ENCODE assay signal across 20 cellular contexts in genomic region chr12:3597526-3598210, GRCh38.
A peak's percentile ranks its signal among the peaks of the same experiment; 100 is the strongest.
DNase-seq lines count a peak whose midpoint lies in the region; ATAC-seq and TF ChIP-seq lines count a peak whose summit lies in the region.
"Had no signal": no experiment of that assay in that cellular context is flagged by ENCODE, and none has a peak within 500 bp of the region (broad histone marks: within the 10 kb centered on the region; RNA-seq: fewer than 3 reads in every experiment).

No MANE protein-coding gene starts in this region.

- no peak overlapping the region for H3K9ac ChIP-seq in colonic mucosa (ENCODE audit: low read depth in 2 of 2, low read length in 2 of 2)
- H3K9ac ChIP-seq: BLaER1 treated with 17β-estradiol and CSF1 and Interleukin-3, amounts not matched to agents 10 nM and 100 nM had no signal

- H3K4me3 ChIP-seq in sigmoid colon (no peak overlapping the region), upper lobe of right lung (no peak overlapping the region), colonic mucosa (no peak overlapping the region)
- H3K4me3 ChIP-seq: BLaER1 treated with 17β-estradiol and CSF1 and Interleukin-3, amounts not matched to agents 10 nM and 100 nM had no signal

- no peaks in the 10 kb centered on the region for H3K4me1 Mint-ChIP-seq in natural killer cell treated with Interleukin-12 subunit alpha and Interleukin-12 subunit beta and Interleukin-15 and Interleukin-18, amount 100 ng/mL, for 72 hours (ENCODE audit: low read depth in 2 of 2)
- H3K4me1 Mint-ChIP-seq in natural killer cell, result no peaks in the 10 kb centered on the region
- H3K4me1 Mint-ChIP-seq in stimulated activated effector memory CD8-positive, alpha-beta T cell treated with anti-CD3 and anti-CD28 coated beads, Interleukin-12 subunit alpha, Interleukin-12 subunit beta, amount 100 ng/mL, for 72 hours, result no peaks in the 10 kb centered on the region
- H3K4me1 Mint-ChIP-seq: B cell; CD4-positive, CD25-positive, alpha-beta regulatory T cell; IgD-negative memory B cell had no signal

- H3K27ac ChIP-seq in sigmoid colon (no peak overlapping the region), upper lobe of right lung (no peak overlapping the region), colonic mucosa (no peak overlapping the region)
- H3K27ac ChIP-seq: BLaER1 treated with 17β-estradiol and CSF1 and Interleukin-3, amounts not matched to agents 10 nM and 100 nM had no signal

- no peak for ATAC-seq in natural killer cell treated with Interleukin-12 subunit alpha and Interleukin-12 subunit beta and Interleukin-15 and Interleukin-18, amount 100 ng/mL, for 72 hours
- ATAC-seq in natural killer cell (no peak), upper lobe of right lung (no peak), GM21390 (IDR thresholded peaks at IDR 0.05; ENCODE audit: unreplicated experiment) (no peak)
- no peak for ATAC-seq in stimulated activated effector memory CD8-positive, alpha-beta T cell treated with anti-CD3 and anti-CD28 coated beads, Interleukin-12 subunit alpha, Interleukin-12 subunit beta, amount 100 ng/mL, for 72 hours
- ATAC-seq: HCT116, HepG2 had no signal

- DNase-seq in natural killer cell treated with Interleukin-12 subunit alpha and Interleukin-12 subunit beta and Interleukin-15 and Interleukin-18, amount 100 ng/mL, for 72 hours (ENCODE audit: low spot score), result peak; percentile 53
- no peak for DNase-seq in natural killer cell
- peak; percentile 72 for DNase-seq in mesenteric fat pad (ENCODE audit: low spot score)
- peak; percentile 21 for DNase-seq in sigmoid colon
- peak; percentile 36 for DNase-seq in upper lobe of right lung
- no peak for DNase-seq in stimulated activated effector memory CD8-positive, alpha-beta T cell treated with anti-CD3 and anti-CD28 coated beads, Interleukin-12 subunit alpha, Interleukin-12 subunit beta, amount 100 ng/mL, for 72 hours (ENCODE audit: low spot score in 2 of 2)
- no peak for DNase-seq in colonic mucosa
- DNase-seq: Caco-2; CD4-positive, CD25-positive, alpha-beta regulatory T cell; DMS79 treated with DMSO at 0.1 percent for 48 hours; GF-D8; GOT3; H7; HFFc6 had no signal

- peaks cover 0 to 8% of the 10 kb centered on the region in 2 donors for H3K27me3 Mint-ChIP-seq in natural killer cell treated with Interleukin-12 subunit alpha and Interleukin-12 subunit beta and Interleukin-15 and Interleukin-18, amount 100 ng/mL, for 72 hours
- peaks cover 15 to 17% of the 10 kb centered on the region in 2 donors for H3K27me3 Mint-ChIP-seq in natural killer cell (ENCODE audit: low read depth in 2 of 2)
- H3K27me3 Mint-ChIP-seq: IgD-negative memory B cell had no signal

- peaks cover 0 to 3% (median 0%) of the 10 kb centered on the region in 3 donors for H3K27me3 ChIP-seq in sigmoid colon
- no peaks in the 10 kb centered on the region for H3K27me3 ChIP-seq in upper lobe of right lung
- no peaks in the 10 kb centered on the region for H3K27me3 ChIP-seq in colonic mucosa
- H3K27me3 ChIP-seq: BLaER1 treated with 17β-estradiol and CSF1 and Interleukin-3, amounts not matched to agents 10 nM and 100 nM had no signal

- TF ChIP-seq CTCF in natural killer cell (IDR thresholded peaks at IDR 0.05) (no peak), sigmoid colon (IDR thresholded peaks at IDR 0.05) (no peak), upper lobe of right lung (IDR thresholded peaks at IDR 0.05) (no peak), colonic mucosa (IDR thresholded peaks at IDR 0.05) (no peak)

- H3K9me3 Mint-ChIP-seq in natural killer cell treated with Interleukin-12 subunit alpha and Interleukin-12 subunit beta and Interleukin-15 and Interleukin-18, amount 100 ng/mL, for 72 hours, result no peaks in the 10 kb centered on the region
- H3K9me3 Mint-ChIP-seq in natural killer cell, result no peaks in the 10 kb centered on the region
- no peaks in the 10 kb centered on the region for H3K9me3 Mint-ChIP-seq in stimulated activated effector memory CD8-positive, alpha-beta T cell treated with anti-CD3 and anti-CD28 coated beads, Interleukin-12 subunit alpha, Interleukin-12 subunit beta, amount 100 ng/mL, for 72 hours
- H3K9me3 Mint-ChIP-seq: HFFc6, IgD-negative memory B cell had no signal

- H3K9me3 ChIP-seq in sigmoid colon (no peaks in the 10 kb centered on the region), upper lobe of right lung (no peaks in the 10 kb centered on the region), colonic mucosa (no peaks in the 10 kb centered on the region)
- H3K9me3 ChIP-seq: BLaER1 treated with 17β-estradiol and CSF1 and Interleukin-3, amounts not matched to agents 10 nM and 100 nM; Caco-2 had no signal

- H3K4me3 Mint-ChIP-seq in natural killer cell treated with Interleukin-12 subunit alpha and Interleukin-12 subunit beta and Interleukin-15 and Interleukin-18, amount 100 ng/mL, for 72 hours, result no peak overlapping the region
- H3K4me3 Mint-ChIP-seq in natural killer cell, result no peak overlapping the region
- no peak overlapping the region for H3K4me3 Mint-ChIP-seq in stimulated activated effector memory CD8-positive, alpha-beta T cell treated with anti-CD3 and anti-CD28 coated beads, Interleukin-12 subunit alpha, Interleukin-12 subunit beta, amount 100 ng/mL, for 72 hours
- H3K4me3 Mint-ChIP-seq: B cell; CD4-positive, CD25-positive, alpha-beta regulatory T cell; HFFc6; IgD-negative memory B cell had no signal

- WGBS in sigmoid colon, 2 donors, result 88 to 90% methylated on average over 7 of the region's 7 CpGs

- H3K27ac Mint-ChIP-seq in natural killer cell treated with Interleukin-12 subunit alpha and Interleukin-12 subunit beta and Interleukin-15 and Interleukin-18, amount 100 ng/mL, for 72 hours, result no peak overlapping the region
- no peak overlapping the region for H3K27ac Mint-ChIP-seq in natural killer cell
- H3K27ac Mint-ChIP-seq in stimulated activated effector memory CD8-positive, alpha-beta T cell treated with anti-CD3 and anti-CD28 coated beads, Interleukin-12 subunit alpha, Interleukin-12 subunit beta, amount 100 ng/mL, for 72 hours, result no peak overlapping the region
- H3K27ac Mint-ChIP-seq: B cell; CD4-positive, CD25-positive, alpha-beta regulatory T cell; HFFc6; IgD-negative memory B cell had no signal

- TF ChIP-seq POLR2A in sigmoid colon (IDR thresholded peaks at IDR 0.05), result no peak

- H3K4me1 ChIP-seq in sigmoid colon (peaks cover 0 to 24% (median 3%) of the 10 kb centered on the region in 4 donors), upper lobe of right lung (no peaks in the 10 kb centered on the region), colonic mucosa (no peaks in the 10 kb centered on the region)
- H3K4me1 ChIP-seq: BLaER1 treated with 17β-estradiol and CSF1 and Interleukin-3, amounts not matched to agents 10 nM and 100 nM; Caco-2 had no signal

- no peak for TF ChIP-seq EP300 in sigmoid colon (IDR thresholded peaks at IDR 0.05)

- H3K36me3 Mint-ChIP-seq in natural killer cell treated with Interleukin-12 subunit alpha and Interleukin-12 subunit beta and Interleukin-15 and Interleukin-18, amount 100 ng/mL, for 72 hours, result no peaks in the 10 kb centered on the region
- no peaks in the 10 kb centered on the region for H3K36me3 Mint-ChIP-seq in natural killer cell
- H3K36me3 Mint-ChIP-seq in stimulated activated effector memory CD8-positive, alpha-beta T cell treated with anti-CD3 and anti-CD28 coated beads, Interleukin-12 subunit alpha, Interleukin-12 subunit beta, amount 100 ng/mL, for 72 hours, result peaks cover 6% of the 10 kb centered on the region
- H3K36me3 Mint-ChIP-seq: CD4-positive, CD25-positive, alpha-beta regulatory T cell had no signal

- no peaks in the 10 kb centered on the region for H3K36me3 ChIP-seq in sigmoid colon
- H3K36me3 ChIP-seq in upper lobe of right lung, result no peaks in the 10 kb centered on the region
- H3K36me3 ChIP-seq in colonic mucosa, result no peaks in the 10 kb centered on the region
- H3K36me3 ChIP-seq: BLaER1 treated with 17β-estradiol and CSF1 and Interleukin-3, amounts not matched to agents 10 nM and 100 nM had no signal

- intact Hi-C loops in natural killer cell (cut with micrococcal nuclease) (no loop called here), sigmoid colon (cut with DNase I) (no loop called here), upper lobe of right lung (cut with DNase I) (no loop called here), colonic mucosa (cut with DNase I) (no loop called here)

Comparison
In these comparisons a context has a peak if more than half of its experiments do, and no peak if none do; other contexts are left out.
1. DNase-seq: peak in natural killer cell treated with Interleukin-12 subunit alpha and Interleukin-12 subunit beta and Interleukin-15 and Interleukin-18, amount 100 ng/mL, for 72 hours (single experiment), mesenteric fat pad (single experiment), sigmoid colon (single experiment) and upper lobe of right lung (single experiment); none in natural killer cell (single experiment), stimulated activated effector memory CD8-positive, alpha-beta T cell treated with anti-CD3 and anti-CD28 coated beads, Interleukin-12 subunit alpha, Interleukin-12 subunit beta, amount 100 ng/mL, for 72 hours (0 of 2) and colonic mucosa (single experiment).